In genomic region chr5:176662371-176663333, GRCh38 we compare ENCODE assay signal across 25 cellular contexts. TPM values are rescaled to one million over a fixed set of nuclear protein-coding genes. Genes with fewer than 3 reads are reported as not detected.
DNase-seq lines count a peak whose midpoint lies in the region; ATAC-seq, FAIRE-seq and TF ChIP-seq lines count a peak whose summit lies in the region.
"Had no signal": no experiment of that assay in that cellular context is flagged by ENCODE, and none has a peak within 500 bp of the region (broad histone marks: within the 10 kb centered on the region; RNA-seq: fewer than 3 reads in every experiment).

No MANE protein-coding gene starts in this region.

- H2BK15ac ChIP-seq in H1 (ENCODE audit: low read length), result no peak overlapping the region

- POLR2A ChIA-PET in H1 (lab: Charles Lee; ENCODE audit: partially characterized antibody), result interaction anchor here (0.6 kb wide), 1 partner anchor 134 kb away, joined by 4 read pairs; no protein-coding TSS in a partner anchor

- H3K4me1 ChIP-seq in heart right ventricle (peaks cover 0 to 27% (median 14%) of the 10 kb centered on the region in 9 donors), BLaER1 (peaks cover 46% of the 10 kb centered on the region), H1 (replicated peaks in 1 of 4; ENCODE audit: control insufficient read depth in 3 of 4, insufficient read depth in 4 of 4, low read length in 3 of 4) (peaks cover 0 to 12% (median 8%) of the 10 kb centered on the region in 4 experiments; a peak in 6 of 7 replicates), osteoblast (ENCODE audit: insufficient read depth, low read length) (peaks cover 13% of the 10 kb centered on the region)
- H3K4me1 ChIP-seq: A549, Caco-2 had no signal

- peaks cover 4% of the 10 kb centered on the region; the same call in 1 of the 2 replicates for H3K23me2 ChIP-seq in H1 (ENCODE audit: low read depth, low read length)

- H2AFZ ChIP-seq in H1 (ENCODE audit: low read length), result no peak overlapping the region
- H2AFZ ChIP-seq in osteoblast (ENCODE audit: low read length), result no peak overlapping the region

- H2BK120ac ChIP-seq in H1 (replicated peaks; ENCODE audit: low read depth, low read length), result no peak overlapping the region

- ATAC-seq in left cardiac atrium, result no peak
- ATAC-seq in heart right ventricle, result no peak
- no peak for ATAC-seq in GM21825 (IDR thresholded peaks at IDR 0.05; ENCODE audit: unreplicated experiment)
- ATAC-seq in GM19351 (IDR thresholded peaks at IDR 0.05; ENCODE audit: unreplicated experiment), result no peak
- ATAC-seq: A549; CD8-positive, alpha-beta T cell; GM12878 had no signal

- no peak overlapping the region for H4K5ac ChIP-seq in H1 (ENCODE audit: insufficient read length, low read depth, low read length)

- H2BK12ac ChIP-seq in H1 (ENCODE audit: low read depth, low read length), result no peak overlapping the region

- H3K14ac ChIP-seq in H1 (ENCODE audit: insufficient read length), result no peak overlapping the region

- FAIRE-seq in H1 (lab: Jason Lieb, UNC), result no peak
- FAIRE-seq: A549, GM12878, GM19239 had no signal

- no peak overlapping the region for H3K23ac ChIP-seq in H1 (ENCODE audit: insufficient read length)

- H3K9me3 ChIP-seq in heart right ventricle (no peaks in the 10 kb centered on the region), BLaER1 (no peaks in the 10 kb centered on the region), H1 (ENCODE audit: insufficient read depth in 2 of 2, low read depth in 1 of 2, low read length in 1 of 2) (no peaks in the 10 kb centered on the region), osteoblast (ENCODE audit: low read depth, low read length) (no peaks in the 10 kb centered on the region)
- H3K9me3 ChIP-seq: A549, Caco-2 had no signal

- H2BK20ac ChIP-seq in H1 (ENCODE audit: low read length), result no peak overlapping the region

- TF ChIP-seq CTCF in heart right ventricle (IDR thresholded peaks at IDR 0.05) (no peak), H1 (IDR thresholded peaks at IDR 0.05; ENCODE audit: control extremely low read depth in 1 of 3, insufficient read depth in 1 of 3, low read depth in 1 of 3, low read length in 3 of 3) (no peak), osteoblast (IDR thresholded peaks at IDR 0.05; ENCODE audit: extremely low read depth, low read depth, low read length) (no peak)

- no peak overlapping the region for H3K56ac ChIP-seq in H1 (replicated peaks; ENCODE audit: insufficient read length, low read depth, low read length)

- 86 to 88% methylated on average over 21 of the region's 21 CpGs for WGBS in heart right ventricle, 2 donors
- 90% methylated on average over 20 of the region's 21 CpGs; no CpG with 5 or more reads in 1 of the 2 experiments for WGBS in H1 (ENCODE audit: extremely low coverage in 1 of 2, insufficient coverage in 1 of 2, insufficient read length in 1 of 2, insufficient replicate concordance in 2 of 2, low coverage in 1 of 2, low lambda C conversion rate in 2 of 2, missing lambda C conversion rate in 1 of 2), 2 experiments

- H3K79me1 ChIP-seq in H1 (ENCODE audit: low read depth, low read length), result no peaks in the 10 kb centered on the region

- H3K9ac ChIP-seq in BLaER1 (no peak overlapping the region), H1 (replicated peaks in 1 of 4; ENCODE audit: extremely low read depth in 1 of 4, low read depth in 3 of 4, low read length in 3 of 4) (no peak overlapping the region)

- H3K4ac ChIP-seq in H1 (replicated peaks; ENCODE audit: insufficient read length, low read depth, low read length), result no peak overlapping the region

- peak; percentile 21 for DNase-seq in left cardiac atrium
- DNase-seq in heart right ventricle, result no peak
- DNase-seq in H1 (ENCODE audit: low read depth in 1 of 2, low spot score in 2 of 2), result no peak
- DNase-seq in osteoblast (ENCODE audit: insufficient read length, low spot score, missing footprints), result peak; percentile 69
- DNase-seq in NAMALWA (ENCODE audit: low spot score), result no peak
- DNase-seq: 8988T; ACHN; AML-193; Caco-2; CD4-positive, CD25-positive, alpha-beta regulatory T cell; CD8-positive, alpha-beta T cell; DMS153; DND-41; GDM1; GOT3; H7; HCEC 1CT had no signal

- peak overlapping the region; percentile 35; the same call in 1 of the 2 replicates for H4K8ac ChIP-seq in H1 (ENCODE audit: extremely low read depth, insufficient read depth, low read length)

- no peaks in the 10 kb centered on the region for H3K79me2 ChIP-seq in H1 (ENCODE audit: control insufficient read depth in 1 of 2, insufficient read depth in 2 of 2, low read length in 2 of 2)
- H3K79me2 ChIP-seq in osteoblast (ENCODE audit: insufficient read depth, low read length), result no peaks in the 10 kb centered on the region

- no peak for TF ChIP-seq EP300 in H1 (IDR thresholded peaks at IDR 0.05; ENCODE audit: borderline replicate concordance in 1 of 2, low read depth in 2 of 2, low read length in 2 of 2)

- intact Hi-C loops in left cardiac atrium (cut with DNase I) (loop anchor here in 1 of 2 donors (5.0 kb wide), 1 partner anchor 295 kb away; no protein-coding TSS in a partner anchor), heart right ventricle (cut with DNase I) (loop anchor here in 5 of 10 donors (5.0 to 10.0 kb wide), 6 partner anchors 152 to 450 kb away; partner anchors contain the start of gene UNC5A (in 3 of the 5))

- no peak for TF ChIP-seq RAD21 in H1 (IDR thresholded peaks at IDR 0.05 in 1 of 2, conservative IDR thresholded peaks at IDR 0.05 in 1 of 2; ENCODE audit: low read depth in 2 of 2, low read length in 2 of 2)

- peaks cover 31% of the 10 kb centered on the region for H4K20me1 ChIP-seq in BLaER1
- H4K20me1 ChIP-seq in H1 (replicated peaks in 1 of 2; ENCODE audit: control insufficient read depth in 1 of 2, insufficient read depth in 2 of 2, low read length in 2 of 2), result peaks cover 0 to 4% of the 10 kb centered on the region in 2 experiments
- peaks cover 7% of the 10 kb centered on the region for H4K20me1 ChIP-seq in osteoblast (ENCODE audit: insufficient read depth, low read length)

- H3K4me3 ChIP-seq in heart right ventricle (no peak overlapping the region), BLaER1 (no peak overlapping the region), H1 (ENCODE audit: extremely low read depth in 1 of 4, insufficient read depth in 2 of 4, low read depth in 3 of 4, low read length in 4 of 4) (no peak overlapping the region), osteoblast (ENCODE audit: insufficient read depth, low read length) (no peak overlapping the region)
- H3K4me3 ChIP-seq: A549, GM12878 had no signal

- H3K4me2 ChIP-seq in BLaER1, result peak overlapping the region; percentile 36; the same call in 1 of the 2 replicates
- H3K4me2 ChIP-seq in H1 (ENCODE audit: insufficient read depth in 1 of 2, low read depth in 2 of 2, low read length in 2 of 2), result no peak overlapping the region
- H3K4me2 ChIP-seq in osteoblast (ENCODE audit: insufficient read depth, low read length), result no peak overlapping the region
- H3K4me2 ChIP-seq: A549 had no signal

- CTCF ChIA-PET in H1 (lab: Charles Lee; ENCODE audit: partially characterized antibody), result interaction anchor here (0.7 to 35.1 kb wide), 7 partner anchors 9 to 220 kb away, joined by 3 to 859 read pairs (median 5); no protein-coding TSS in a partner anchor

- no peak overlapping the region for H4K91ac ChIP-seq in H1 (replicated peaks; ENCODE audit: insufficient read length, low read length)

- H2AK5ac ChIP-seq in H1 (ENCODE audit: low read depth, low read length), result no peak overlapping the region

- no peak overlapping the region for H2BK5ac ChIP-seq in H1 (ENCODE audit: low read depth, low read length)

- no peak for TF ChIP-seq POLR2A in H1 (IDR thresholded peaks at IDR 0.05; ENCODE audit: control extremely low read depth in 1 of 2, low read depth in 2 of 2, low read length in 2 of 2)

- H3K18ac ChIP-seq in H1 (ENCODE audit: extremely low read depth, low read length), result no peak overlapping the region

- peaks cover 0 to 54% (median 33%) of the 10 kb centered on the region in 7 donors for H3K27me3 ChIP-seq in heart right ventricle
- no peaks in the 10 kb centered on the region for H3K27me3 ChIP-seq in BLaER1
- H3K27me3 ChIP-seq in H1 (replicated peaks in 1 of 4; ENCODE audit: control insufficient read depth in 3 of 4, extremely low read depth in 1 of 4, insufficient read depth in 3 of 4, low read length in 3 of 4), result no peaks in the 10 kb centered on the region
- H3K27me3 ChIP-seq in osteoblast (ENCODE audit: insufficient read depth, low read length), result peaks cover 33% of the 10 kb centered on the region

- H3K36me3 ChIP-seq in heart right ventricle (peaks cover 0 to 2% (median 0%) of the 10 kb centered on the region in 9 donors), BLaER1 (peaks cover 2% of the 10 kb centered on the region; the same call in 1 of the 2 replicates), H1 (ENCODE audit: control insufficient read depth in 2 of 4, insufficient read depth in 4 of 4, low read length in 3 of 4) (no peaks in the 10 kb centered on the region), osteoblast (ENCODE audit: insufficient read depth, low read length) (no peaks in the 10 kb centered on the region)

- H3K27ac ChIP-seq in heart right ventricle (no peak overlapping the region), BLaER1 (no peak overlapping the region), H1 (ENCODE audit: low read depth, low read length) (no peak overlapping the region), osteoblast (ENCODE audit: low read depth, low read length) (no peak overlapping the region)
- H3K27ac ChIP-seq: A549, C4-2B had no signal

RNA-seq across cellular contexts. Expression of gene TSPAN17, which starts 15.4 kb away (rescaled TPM):
- total RNA-seq in left cardiac atrium, result 10 to 100 TPM; 21.2 to 25.6 TPM
- total RNA-seq in heart right ventricle, result 10 to 100 TPM; 20.8 to 48.3 (median 27.3) TPM
- polyA plus RNA-seq in heart right ventricle, result 10 to 100 TPM; 13.2 to 27.6 TPM
- total RNA-seq in H1 (2021; fragmentation: NEBNext Ultra II Directional; extraction: Animal tissue kit (Norgen Biotek cat#: 25700)), result 53.7 and 54.7 TPM in 2 replicates
- 41.5 and 54.8 TPM in 2 replicates for polyA plus RNA-seq in H1 (2011; rRNA removed)
- polyA plus RNA-seq in H1 (2011; cell fraction: cytosol; rRNA removed), result 55.9 TPM
- 75.9 TPM for polyA plus RNA-seq in H1 (2011; cell fraction: nucleus; rRNA removed)
- 34.3 to 51.2 TPM (median 49.7 TPM) in 4 replicates for polyA plus RNA-seq in H1 (2012, experiment 1 of 2)
- polyA plus RNA-seq in H1 (2012, experiment 2 of 2), result 65.9 TPM
- polyA plus RNA-seq in H1 (2013, experiment 1 of 2), result 29.8 TPM
- 33.1 TPM for polyA plus RNA-seq in H1 (2013, experiment 2 of 2)
- polyA minus RNA-seq in H1 (2011; rRNA and poly(A)+ RNA removed), result 50.7 and 74.4 TPM in 2 replicates
- 32.1 TPM for polyA minus RNA-seq in H1 (2011; cell fraction: cytosol; rRNA and poly(A)+ RNA removed)
- 29.1 TPM for polyA minus RNA-seq in H1 (2011; cell fraction: nucleus; rRNA and poly(A)+ RNA removed)
- total RNA-seq in osteoblast, result 26.1 and 33.6 TPM in 2 replicates

RNA-seq across cellular contexts. Expression of gene EIF4E1B, which starts 32.2 kb away (rescaled TPM):
- total RNA-seq in left cardiac atrium, result not detected
- not detected for total RNA-seq in heart right ventricle
- not detected for polyA plus RNA-seq in heart right ventricle
- 0.63 and 0.97 TPM in 2 replicates for total RNA-seq in H1 (2021; fragmentation: NEBNext Ultra II Directional; extraction: Animal tissue kit (Norgen Biotek cat#: 25700))
- 1.3 and 1.9 TPM in 2 replicates for polyA plus RNA-seq in H1 (2011; rRNA removed)
- 3.3 TPM for polyA plus RNA-seq in H1 (2011; cell fraction: cytosol; rRNA removed)
- 4.1 TPM for polyA plus RNA-seq in H1 (2011; cell fraction: nucleus; rRNA removed)
- 2.1 to 3.5 TPM (median 2.7 TPM) in 4 replicates for polyA plus RNA-seq in H1 (2012, experiment 1 of 2)
- 1.1 TPM for polyA plus RNA-seq in H1 (2012, experiment 2 of 2)
- 0.53 TPM for polyA plus RNA-seq in H1 (2013, experiment 1 of 2)
- 0.77 TPM for polyA plus RNA-seq in H1 (2013, experiment 2 of 2)
- polyA minus RNA-seq in H1 (2011; rRNA and poly(A)+ RNA removed), result 0.54 and 0.80 TPM in 2 replicates
- not detected for polyA minus RNA-seq in H1 (2011; cell fraction: cytosol; rRNA and poly(A)+ RNA removed)
- 1.00 TPM for polyA minus RNA-seq in H1 (2011; cell fraction: nucleus; rRNA and poly(A)+ RNA removed)
- total RNA-seq in osteoblast, result not detected in 2 replicates
- total RNA-seq: Caco-2; CD4-positive, CD25-positive, alpha-beta regulatory T cell; CD8-positive, alpha-beta T cell; GM12878 had no signal
- polyA plus RNA-seq: A549; BJ; CD4-positive, CD25-positive, alpha-beta regulatory T cell; GM12878 had no signal

RNA-seq across cellular contexts. Expression of gene SNCB, which starts 32.3 kb away (rescaled TPM):
- total RNA-seq in left cardiac atrium, result 1 to 10 TPM in 1 of 2 donors, under 1 TPM in 1; 0.74 to 1.3 TPM
- total RNA-seq in heart right ventricle, result under 1 TPM in 2 of 10 donors, not detected in 8; 0.35 to 0.39 TPM
- polyA plus RNA-seq in heart right ventricle, result not detected
- 5.9 and 6.9 TPM in 2 replicates for total RNA-seq in H1 (2021; fragmentation: NEBNext Ultra II Directional; extraction: Animal tissue kit (Norgen Biotek cat#: 25700))
- polyA plus RNA-seq in H1 (2011; rRNA removed), result 4.2 and 8.9 TPM in 2 replicates
- 5.6 TPM for polyA plus RNA-seq in H1 (2011; cell fraction: cytosol; rRNA removed)
- 4.7 TPM for polyA plus RNA-seq in H1 (2011; cell fraction: nucleus; rRNA removed)
- 4.3 to 7.8 TPM (median 6.9 TPM) in 4 replicates for polyA plus RNA-seq in H1 (2012, experiment 1 of 2)
- 8.0 TPM for polyA plus RNA-seq in H1 (2012, experiment 2 of 2)
- polyA plus RNA-seq in H1 (2013, experiment 1 of 2), result 6.2 TPM
- 5.8 TPM for polyA plus RNA-seq in H1 (2013, experiment 2 of 2)
- polyA minus RNA-seq in H1 (2011; rRNA and poly(A)+ RNA removed), result 0.41 and 0.54 TPM in 2 replicates
- 3.1 TPM for polyA minus RNA-seq in H1 (2011; cell fraction: cytosol; rRNA and poly(A)+ RNA removed)
- 2.5 TPM for polyA minus RNA-seq in H1 (2011; cell fraction: nucleus; rRNA and poly(A)+ RNA removed)
- not detected in 2 replicates for total RNA-seq in osteoblast
- total RNA-seq: Caco-2; CD4-positive, CD25-positive, alpha-beta regulatory T cell; CD8-positive, alpha-beta T cell; GM12878 had no signal
- polyA plus RNA-seq: BJ; CD4-positive, CD25-positive, alpha-beta regulatory T cell had no signal

RNA-seq across cellular contexts. Expression of gene GPRIN1, which starts 52.7 kb away (rescaled TPM):
- total RNA-seq in left cardiac atrium, result under 1 TPM; 0.81 to 0.97 TPM
- total RNA-seq in heart right ventricle, result 1 to 10 TPM in 1 of 10 donors, under 1 TPM in 9; 0.06 to 1.0 (median 0.38) TPM
- polyA plus RNA-seq in heart right ventricle, result under 1 TPM; 0.22 to 0.26 TPM
- total RNA-seq in H1 (2021; fragmentation: NEBNext Ultra II Directional; extraction: Animal tissue kit (Norgen Biotek cat#: 25700)), result 12.0 and 12.8 TPM in 2 replicates
- polyA plus RNA-seq in H1 (2011; rRNA removed), result 3.3 TPM in 2 replicates
- polyA plus RNA-seq in H1 (2011; cell fraction: cytosol; rRNA removed), result 3.3 TPM
- polyA plus RNA-seq in H1 (2011; cell fraction: nucleus; rRNA removed), result 4.2 TPM
- 7.7 to 10.1 TPM (median 8.3 TPM) in 4 replicates for polyA plus RNA-seq in H1 (2012, experiment 1 of 2)
- 9.6 TPM for polyA plus RNA-seq in H1 (2012, experiment 2 of 2)
- polyA plus RNA-seq in H1 (2013, experiment 1 of 2), result 8.3 TPM
- polyA plus RNA-seq in H1 (2013, experiment 2 of 2), result 8.3 TPM
- 3.9 and 5.1 TPM in 2 replicates for polyA minus RNA-seq in H1 (2011; rRNA and poly(A)+ RNA removed)
- polyA minus RNA-seq in H1 (2011; cell fraction: cytosol; rRNA and poly(A)+ RNA removed), result 6.2 TPM
- 5.3 TPM for polyA minus RNA-seq in H1 (2011; cell fraction: nucleus; rRNA and poly(A)+ RNA removed)
- total RNA-seq in osteoblast, result 1.8 TPM in 2 replicates

Comparison
In these comparisons a context has a peak if more than half of its experiments do, and no peak if none do; other contexts are left out.
1. DNase-seq: peak in left cardiac atrium (single experiment) and osteoblast (single experiment); none in heart right ventricle (0 of 2), H1 (0 of 2) and NAMALWA (single experiment).